In the genomic region with DNA sequence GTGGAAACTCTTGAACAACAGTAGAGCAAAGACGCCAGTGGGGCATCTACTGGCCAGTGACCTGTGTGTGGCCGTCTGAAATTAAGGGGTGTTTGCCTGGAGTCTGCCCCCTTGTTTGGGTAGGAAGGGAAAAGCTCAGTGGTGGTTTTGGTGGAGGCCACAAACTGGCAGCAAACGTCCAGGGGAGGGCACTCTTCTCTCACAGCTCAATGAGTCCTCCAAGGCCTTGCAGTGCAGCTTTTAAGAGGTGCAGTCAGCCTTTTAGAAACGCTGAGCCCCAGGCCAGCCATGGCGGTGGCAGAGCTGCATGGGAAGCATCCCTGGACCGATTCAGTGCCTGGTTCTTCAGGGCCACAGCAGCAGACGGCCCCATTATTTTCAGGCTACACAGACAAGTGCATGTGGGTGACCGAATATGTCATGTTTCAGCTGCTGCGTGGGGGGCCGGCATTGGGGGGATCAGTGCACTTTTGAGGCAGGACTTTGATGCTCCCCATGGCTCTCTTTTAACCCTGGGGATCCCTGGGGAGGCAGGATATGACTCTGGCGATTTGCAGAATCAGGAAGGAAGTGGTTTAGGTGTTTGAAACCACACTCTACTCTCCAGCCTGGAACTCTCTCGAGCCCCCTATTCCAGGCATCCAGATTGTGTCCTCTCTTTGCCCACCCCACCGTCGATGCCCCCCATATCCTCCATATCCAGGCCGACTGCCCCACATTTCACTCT, we compare ENCODE assay signal across 8 cellular contexts.
DNase-seq lines count a peak whose midpoint lies in the region; ATAC-seq and TF ChIP-seq lines count a peak whose summit lies in the region.

No MANE protein-coding gene starts in this region.

- peak; percentile 34 for DNase-seq in activated naive CD4-positive, alpha-beta T cell treated with anti-CD3 and anti-CD28 coated beads, Interleukin-2, amount 10 ng/mL, durations not matched to agents 7 days and 5 days
- DNase-seq in activated naive CD4-positive, alpha-beta T cell (lab: John Stamatoyannopoulos, UW) = no peak
- peak; percentile 55 to 90 for DNase-seq in NCI-H526 (lab: John Stamatoyannopoulos, UW)
- peak; percentile 57 to 86 (median 77) for DNase-seq in dorsolateral prefrontal cortex
- peak; percentile 80 for DNase-seq in mesendoderm
- no peak for DNase-seq in stimulated activated CD4-positive, alpha-beta T cell treated with anti-CD3 and anti-CD28 coated beads, Interleukin-4, amount 100 ng/mL, for 4 hours

- peaks cover 18% of the 10 kb centered on the region for H3K4me1 Mint-ChIP-seq in activated naive CD4-positive, alpha-beta T cell treated with anti-CD3 and anti-CD28 coated beads, Interleukin-2, amount 10 ng/mL, durations not matched to agents 7 days and 5 days

- no peak overlapping the region for H3K4me2 ChIP-seq in mesendoderm (ENCODE audit: low read length)

- ATAC-seq in HG02973 (IDR thresholded peaks at IDR 0.05; ENCODE audit: unreplicated experiment) (no peak), HG03025 (IDR thresholded peaks at IDR 0.05; ENCODE audit: low FRiP score, unreplicated experiment) (no peak)

- H3K27me3 ChIP-seq in dorsolateral prefrontal cortex (no peaks in the 10 kb centered on the region), mesendoderm (ENCODE audit: insufficient read depth, low read length, poor library complexity) (no peaks in the 10 kb centered on the region)

- intact Hi-C loops in dorsolateral prefrontal cortex (cut with DNase I) = loop anchor here (2.0 to 10.0 kb wide), 8 partner anchors 141 to 935 kb away; a partner anchor contains a TSS

- H3K9me3 Mint-ChIP-seq in activated naive CD4-positive, alpha-beta T cell treated with anti-CD3 and anti-CD28 coated beads, Interleukin-2, amount 10 ng/mL, durations not matched to agents 7 days and 5 days = no peaks in the 10 kb centered on the region

- no peaks in the 10 kb centered on the region for H3K79me2 ChIP-seq in mesendoderm (ENCODE audit: control insufficient read depth, insufficient read depth, low read length)

- no peak overlapping the region for H2BK5ac ChIP-seq in mesendoderm (ENCODE audit: low read length)

- H3K56ac ChIP-seq in mesendoderm (ENCODE audit: low read length) = no peak overlapping the region

- peak overlapping the region in 37 of 59 donors; percentile 0 to 81 (median 46) for H3K27ac ChIP-seq in dorsolateral prefrontal cortex
- no peak overlapping the region for H3K27ac ChIP-seq in mesendoderm (ENCODE audit: low read depth, low read length)

- H3K27ac Mint-ChIP-seq in activated naive CD4-positive, alpha-beta T cell treated with anti-CD3 and anti-CD28 coated beads, Interleukin-2, amount 10 ng/mL, durations not matched to agents 7 days and 5 days = no peak overlapping the region

- TF ChIP-seq CTCF in dorsolateral prefrontal cortex (IDR thresholded peaks at IDR 0.05 in 54 of 56, conservative IDR thresholded peaks at IDR 0.05 in 2 of 56; ENCODE audit: low read depth in 1 of 56, partially characterized antibody in 56 of 56) = peak in 55 of 56 donors; percentile 50 to 91 (median 77)

- no peak overlapping the region for H4K8ac ChIP-seq in mesendoderm (ENCODE audit: low read depth, low read length)

- H3K9ac ChIP-seq in mesendoderm (ENCODE audit: low read length) = no peak overlapping the region

- no peak overlapping the region for H3K4me3 Mint-ChIP-seq in activated naive CD4-positive, alpha-beta T cell treated with anti-CD3 and anti-CD28 coated beads, Interleukin-2, amount 10 ng/mL, durations not matched to agents 7 days and 5 days

- no peak overlapping the region for H4K5ac ChIP-seq in mesendoderm (ENCODE audit: low read length)

- no peak overlapping the region for H2BK15ac ChIP-seq in mesendoderm (replicated peaks; ENCODE audit: low read depth)

- H3K18ac ChIP-seq in mesendoderm (ENCODE audit: low read length) = no peak overlapping the region

- no peak overlapping the region for H3K4ac ChIP-seq in mesendoderm (ENCODE audit: low read depth, low read length)

- peaks cover 9% of the 10 kb centered on the region for H3K27me3 Mint-ChIP-seq in activated naive CD4-positive, alpha-beta T cell treated with anti-CD3 and anti-CD28 coated beads, Interleukin-2, amount 10 ng/mL, durations not matched to agents 7 days and 5 days

- no peak overlapping the region for H2BK120ac ChIP-seq in mesendoderm (ENCODE audit: low read depth, low read length)

- H3K36me3 Mint-ChIP-seq in activated naive CD4-positive, alpha-beta T cell treated with anti-CD3 and anti-CD28 coated beads, Interleukin-2, amount 10 ng/mL, durations not matched to agents 7 days and 5 days = no peaks in the 10 kb centered on the region

- no peaks in the 10 kb centered on the region for H3K79me1 ChIP-seq in mesendoderm (ENCODE audit: low read length)

- CTCF ChIA-PET in activated naive CD4-positive, alpha-beta T cell treated with anti-CD3 and anti-CD28 coated beads, Interleukin-2, amount 10 ng/mL, durations not matched to agents 7 days and 5 days (lab: Charles Lee) = interaction anchor here (1.1 to 1.4 kb wide), 2 partner anchors 301 to 926 kb away, joined by 3 to 6 read pairs; no protein-coding TSS in a partner anchor

- no peak overlapping the region for H2AK5ac ChIP-seq in mesendoderm (ENCODE audit: low read length)

- WGBS in mesendoderm (ENCODE audit: extremely low coverage, insufficient coverage, low lambda C conversion rate) = no CpG with 5 or more reads among the region's 15 CpGs

- no peak overlapping the region for H3K4me3 ChIP-seq in dorsolateral prefrontal cortex
- H3K4me3 ChIP-seq in mesendoderm (ENCODE audit: low read length) = no peak overlapping the region

- no peak overlapping the region for H3K23ac ChIP-seq in mesendoderm (ENCODE audit: low read length)

- H3K36me3 ChIP-seq in mesendoderm (ENCODE audit: control insufficient read depth, insufficient read depth, low read length) = no peaks in the 10 kb centered on the region

- H3K4me1 ChIP-seq in mesendoderm (ENCODE audit: control insufficient read depth, low read depth, low read length) = no peaks in the 10 kb centered on the region

Comparison
In these comparisons a context has a peak if more than half of its experiments do, and no peak if none do; other contexts are left out.
1. DNase-seq: peak in activated naive CD4-positive, alpha-beta T cell treated with anti-CD3 and anti-CD28 coated beads, Interleukin-2, amount 10 ng/mL, durations not matched to agents 7 days and 5 days (single experiment), NCI-H526 (2 of 2), dorsolateral prefrontal cortex (10 of 10) and mesendoderm (single experiment); none in activated naive CD4-positive, alpha-beta T cell (0 of 4) and stimulated activated CD4-positive, alpha-beta T cell treated with anti-CD3 and anti-CD28 coated beads, Interleukin-4, amount 100 ng/mL, for 4 hours (0 of 2).